In genomic region chr11:86041975-86042378, GRCh38 we compare ENCODE assay signal across 8 cellular contexts. TPM values are rescaled to one million over a fixed set of nuclear protein-coding genes. Genes with fewer than 3 reads are reported as not detected.
DNase-seq lines count a peak whose midpoint lies in the region; ATAC-seq and TF ChIP-seq lines count a peak whose summit lies in the region.

No MANE protein-coding gene starts in this region.

- H3K4me1 ChIP-seq in DOHH2 (ENCODE audit: control insufficient read depth, low read length) (peaks cover 46% of the 10 kb centered on the region), foreskin keratinocyte (peaks cover 26% of the 10 kb centered on the region)

- no peaks in the 10 kb centered on the region for H3K9me3 ChIP-seq in DOHH2 (ENCODE audit: control insufficient read depth, insufficient read depth, low read length)

- no peaks in the 10 kb centered on the region for H3K27me3 ChIP-seq in DOHH2 (ENCODE audit: control insufficient read depth, low read length)
- H3K27me3 ChIP-seq in foreskin keratinocyte, result no peaks in the 10 kb centered on the region

- peak overlapping the region; percentile 17; the same call in 1 of the 2 replicates for H3K4me2 ChIP-seq in DOHH2 (ENCODE audit: low read length)

- H3K79me2 ChIP-seq in DOHH2 (ENCODE audit: control insufficient read depth, low read length), result peaks cover 95% of the 10 kb centered on the region

- TF ChIP-seq CTCF in DOHH2 (IDR thresholded peaks at IDR 0.05; ENCODE audit: low read depth, low read length, poor library complexity, severe bottlenecking) (peak; percentile 92), foreskin keratinocyte (conservative IDR thresholded peaks at IDR 0.05) (peak; percentile 96)

- peaks cover 11% of the 10 kb centered on the region for H3F3A ChIP-seq in DOHH2 (ENCODE audit: control insufficient read depth, insufficient read depth)

- H4K20me1 ChIP-seq in DOHH2 (ENCODE audit: control insufficient read depth, insufficient read depth, low read depth, low read length), result peaks cover 15% of the 10 kb centered on the region

- no peak overlapping the region for H3K4me3 ChIP-seq in DOHH2 (ENCODE audit: low read length)

- H3K36me3 ChIP-seq in DOHH2 (ENCODE audit: control insufficient read depth, low read length), result peaks cover 4% of the 10 kb centered on the region; the same call in 1 of the 2 replicates

- peak; percentile 56 for ATAC-seq in GM19467 (IDR thresholded peaks at IDR 0.05; ENCODE audit: unreplicated experiment)
- peak; percentile 79 for ATAC-seq in foreskin keratinocyte

- H3K9me2 ChIP-seq in DOHH2 (replicated peaks; ENCODE audit: control insufficient read depth, low read length), result no peaks in the 10 kb centered on the region

- no peak overlapping the region for H3K27ac ChIP-seq in DOHH2 (ENCODE audit: low read depth, low read length)
- peak overlapping the region; percentile 7 for H3K27ac ChIP-seq in foreskin keratinocyte

- DNase-seq in HK-2 (ENCODE audit: unreplicated experiment) (peak; percentile 34), NCI-H774 (lab: John Stamatoyannopoulos, UW) (peak; percentile 65), foreskin keratinocyte (peak; percentile 55 to 78), nucleus accumbens (lab: John Stamatoyannopoulos, UW) (peak in 33 of 56 donors; percentile 1 to 70 (median 31))
- DNase-seq in activated T-helper 9 cell treated with anti-CD3 and anti-CD28 coated beads, Interleukin-2, amount 50 U/mL, for 16 hours (ENCODE audit: low read depth), result peak; percentile 6
- DNase-seq in activated CD8-positive, alpha-beta memory T cell treated with anti-CD3 and anti-CD28 coated beads for 24 hours, result no peak

RNA-seq across cellular contexts. Expression of gene PICALM, which starts 26.9 kb away (rescaled TPM):
- total RNA-seq in foreskin keratinocyte, result 193 and 213 TPM in 2 replicates
- polyA plus RNA-seq in foreskin keratinocyte, result 60.7 and 63.3 TPM in 2 replicates
